ENCODE assay signal across 8 cellular contexts in genomic region chr14:102508774-102509743, GRCh38. TPM values are rescaled to one million over a fixed set of nuclear protein-coding genes. Genes with fewer than 3 reads are reported as not detected.
DNase-seq lines count a peak whose midpoint lies in the region; ATAC-seq, FAIRE-seq and TF ChIP-seq lines count a peak whose summit lies in the region.

No MANE protein-coding gene starts in this region.

- no peaks in the 10 kb centered on the region for H3K27me3 ChIP-seq in mammary epithelial cell (ENCODE audit: insufficient read depth, low read length)
- no peaks in the 10 kb centered on the region for H3K27me3 ChIP-seq in iPS-20b (ENCODE audit: insufficient read depth, low read length)
- H3K27me3 ChIP-seq in small intestine (ENCODE audit: control insufficient read depth in 2 of 2, insufficient read depth in 2 of 2, low read length in 2 of 2) = no peaks in the 10 kb centered on the region

- TF ChIP-seq CTCF in mammary epithelial cell (conservative IDR thresholded peaks at IDR 0.05 in 1 of 2, IDR thresholded peaks at IDR 0.05 in 1 of 2; ENCODE audit: extremely low read depth in 1 of 2, insufficient read depth in 1 of 2, low read depth in 1 of 2, low read length in 2 of 2) = no peak

- no peaks in the 10 kb centered on the region for H4K20me1 ChIP-seq in mammary epithelial cell (ENCODE audit: insufficient read depth, low read length)

- 62% methylated on average over 7 of the region's 109 CpGs for WGBS in mammary epithelial cell (ENCODE audit: low coverage, missing lambda C conversion rate)
- 5% methylated on average over 44 to 109 of the region's 109 CpGs for WGBS in small intestine, 3 donors

- dilution Hi-C loops in mammary epithelial cell (cut with HindIII; ENCODE audit: low sequenced_read_pairs) = loop anchor here (10.0 kb wide), 1 partner anchor 214 kb away; no protein-coding TSS in a partner anchor

- CTCF ChIA-PET in mammary epithelial cell (lab: Charles Lee; ENCODE audit: low non-redundant PET) = no interaction called here

- BruUV-seq in mammary epithelial cell (replicated peaks; lab: Mats Ljungman, UMichigan) = no TSS peak

- H3K9me3 ChIP-seq in mammary epithelial cell (replicated peaks; ENCODE audit: insufficient read depth, low read length) (no peaks in the 10 kb centered on the region), iPS-20b (ENCODE audit: insufficient read depth, low read depth, low read length) (no peaks in the 10 kb centered on the region), small intestine (ENCODE audit: control insufficient read depth, low read depth) (no peaks in the 10 kb centered on the region)

- DNase-seq in ELR (ENCODE audit: low read depth) (peak; percentile 72), RPMI8226 (peak; percentile 5), mammary epithelial cell (no peak), small intestine (peak; percentile 68), SW 1271 (lab: John Stamatoyannopoulos, UW) (no peak), UCSD-AML1 (lab: John Stamatoyannopoulos, UW; ENCODE audit: unreplicated experiment) (no peak)

- H3K79me2 ChIP-seq in mammary epithelial cell (ENCODE audit: insufficient read depth, low read length) = peaks cover 6% of the 10 kb centered on the region

- H3K9ac ChIP-seq in mammary epithelial cell (ENCODE audit: insufficient read depth, low read length) (peak overlapping the region; percentile 57), iPS-20b (ENCODE audit: low read depth, low read length) (peak overlapping the region; percentile 70; the same call in 1 of the 2 replicates)

- H3K4me1 ChIP-seq in mammary epithelial cell (ENCODE audit: insufficient read depth, low read length) (peaks cover 12% of the 10 kb centered on the region), iPS-20b (ENCODE audit: insufficient read depth, low read length) (peaks cover 5% of the 10 kb centered on the region), small intestine (ENCODE audit: control insufficient read depth in 2 of 2, insufficient read depth in 1 of 2, low read depth in 1 of 2, low read length in 1 of 2) (peaks cover 0 to 6% of the 10 kb centered on the region in 2 donors)

- H3K27ac ChIP-seq in mammary epithelial cell (ENCODE audit: insufficient read depth, low read depth, low read length) = peak overlapping the region; percentile 41
- H3K27ac ChIP-seq in iPS-20b (ENCODE audit: low read length) = no peak overlapping the region
- H3K27ac ChIP-seq in small intestine (ENCODE audit: low read depth in 1 of 2, low read length in 1 of 2) = peak overlapping the region; percentile 95 to 98

- no peak for FAIRE-seq in small intestine (lab: Jason Lieb, UNC)

- no peaks in the 10 kb centered on the region for H3K36me3 ChIP-seq in mammary epithelial cell (ENCODE audit: insufficient read depth, low read length)
- H3K36me3 ChIP-seq in iPS-20b (ENCODE audit: insufficient read depth, low read depth, low read length) = peaks cover 13% of the 10 kb centered on the region
- peaks cover 0 to 6% of the 10 kb centered on the region in 2 donors for H3K36me3 ChIP-seq in small intestine (ENCODE audit: control insufficient read depth in 2 of 2, insufficient read depth in 2 of 2, low read length in 2 of 2)

- intact Hi-C loops in mammary epithelial cell (cut with micrococcal nuclease) = no loop called here

- H3K4me3 ChIP-seq in mammary epithelial cell (replicated peaks in 1 of 3; ENCODE audit: insufficient read depth in 1 of 3, low read depth in 2 of 3, low read length in 3 of 3) (peak overlapping the region; percentile 52 to 70 (median 67)), iPS-20b (ENCODE audit: low read length) (peak overlapping the region; percentile 84), small intestine (ENCODE audit: low read depth in 1 of 2, low read length in 2 of 2) (peak overlapping the region; percentile 20 to 69)

- H3K4me2 ChIP-seq in mammary epithelial cell (ENCODE audit: insufficient read depth, low read depth, low read length) = peak overlapping the region; percentile 91

- H2AFZ ChIP-seq in mammary epithelial cell (ENCODE audit: low read depth, low read length) = peak overlapping the region; percentile 84

- ATAC-seq in HG02642 (IDR thresholded peaks at IDR 0.05; ENCODE audit: poor library complexity, unreplicated experiment) = peak; percentile 9

- in situ Hi-C loops in mammary epithelial cell (cut with MboI; ENCODE audit: low sequenced_read_pairs in 2 of 2) = no loop called here

RNA-seq across cellular contexts. Expression of gene ANKRD9, which starts 0.5 kb away (rescaled TPM):
- total RNA-seq in mammary epithelial cell = 10 to 100 TPM; 11.8 to 24.0 TPM
- polyA plus RNA-seq in mammary epithelial cell = 8.8 TPM
- polyA minus RNA-seq in mammary epithelial cell = 8.6 TPM
- polyA plus RNA-seq in small intestine = 10 to 100 TPM; 21.2 to 88.4 (median 54.6) TPM

Comparison
In these comparisons a context has a peak if more than half of its experiments do, and no peak if none do; other contexts are left out.
1. DNase-seq: peak in ELR (single experiment), RPMI8226 (single experiment) and small intestine (single experiment); none in mammary epithelial cell (single experiment), SW 1271 (0 of 2) and UCSD-AML1 (single experiment).
2. Peak in every context shown above with its lines, with median percentiles within 50 percentile points of each other: H3K4me3 ChIP-seq.